Comparison of ENCODE assay signal across 8 cellular contexts in genomic region chr10:73785721-73786511, GRCh38. TPM values are rescaled to one million over a fixed set of nuclear protein-coding genes. Genes with fewer than 3 reads are reported as not detected.
DNase-seq lines count a peak whose midpoint lies in the region; ATAC-seq, FAIRE-seq and TF ChIP-seq lines count a peak whose summit lies in the region.

No MANE protein-coding gene starts in this region.

- H3K36me3 Mint-ChIP-seq in activated T-helper 2 cell treated with anti-CD3 and anti-CD28 coated beads, Interferon-gamma antibody, Interleukin-2, Interleukin-4, amounts not matched to agents 10 μg/mL and 5 μg/mL and 100 μg/mL, durations not matched to agents 14 hours and 24 hours and 36 hours (ENCODE audit: low read depth), result peaks cover 26% of the 10 kb centered on the region
- H3K36me3 Mint-ChIP-seq in osteocyte (ENCODE audit: unreplicated experiment), result peaks cover 17% of the 10 kb centered on the region

- no peak for TF ChIP-seq POLR2A in H54 (IDR thresholded peaks at IDR 0.05; ENCODE audit: low read depth, low read length)

- peaks cover 3% of the 10 kb centered on the region for H3K36me3 ChIP-seq in ES-I3 (ENCODE audit: insufficient read depth, low read length)

- no peak for TF ChIP-seq CTCF in fibroblast of the aortic adventitia (IDR thresholded peaks at IDR 0.05; ENCODE audit: insufficient read depth, low read length)
- TF ChIP-seq CTCF in osteocyte (IDR thresholded peaks at IDR 0.05), result no peak

- peaks cover 29% of the 10 kb centered on the region for H3K4me1 Mint-ChIP-seq in activated T-helper 2 cell treated with anti-CD3 and anti-CD28 coated beads, Interferon-gamma antibody, Interleukin-2, Interleukin-4, amounts not matched to agents 10 μg/mL and 5 μg/mL and 100 μg/mL, durations not matched to agents 14 hours and 24 hours and 36 hours (ENCODE audit: low read depth)
- peaks cover 45% of the 10 kb centered on the region for H3K4me1 Mint-ChIP-seq in osteocyte (ENCODE audit: unreplicated experiment)

- no peaks in the 10 kb centered on the region for H3K9me3 ChIP-seq in ES-I3 (ENCODE audit: control insufficient read depth, insufficient read depth, low read length)

- H3K4me1 ChIP-seq in ES-I3 (ENCODE audit: insufficient read depth, low read length), result 0 out of 2 replicates have a peak, but pooled peaks cover 4% of the 10 kb centered on the region

- FAIRE-seq in H54 (lab: Jason Lieb, UNC), result no peak

- no peaks in the 10 kb centered on the region for H3K27me3 Mint-ChIP-seq in activated T-helper 2 cell treated with anti-CD3 and anti-CD28 coated beads, Interferon-gamma antibody, Interleukin-2, Interleukin-4, amounts not matched to agents 10 μg/mL and 5 μg/mL and 100 μg/mL, durations not matched to agents 14 hours and 24 hours and 36 hours (ENCODE audit: low read depth)
- H3K27me3 Mint-ChIP-seq in osteocyte (ENCODE audit: unreplicated experiment), result no peaks in the 10 kb centered on the region

- H3K4me3 Mint-ChIP-seq in activated T-helper 2 cell treated with anti-CD3 and anti-CD28 coated beads, Interferon-gamma antibody, Interleukin-2, Interleukin-4, amounts not matched to agents 10 μg/mL and 5 μg/mL and 100 μg/mL, durations not matched to agents 14 hours and 24 hours and 36 hours (ENCODE audit: low read depth), result peak overlapping the region; percentile 92
- H3K4me3 Mint-ChIP-seq in osteocyte (ENCODE audit: unreplicated experiment), result peak overlapping the region; percentile 96

- ATAC-seq in GM18858 (IDR thresholded peaks at IDR 0.05; ENCODE audit: unreplicated experiment), result no peak

- intact Hi-C loops in activated T-helper 2 cell treated with anti-CD3 and anti-CD28 coated beads, Interferon-gamma antibody, Interleukin-2, Interleukin-4, amounts not matched to agents 10 μg/mL and 5 μg/mL and 100 μg/mL, durations not matched to agents 14 hours and 24 hours and 36 hours (cut with micrococcal nuclease), result loop anchor here (1.0 to 10.0 kb wide), 9 partner anchors 14 to 1329 kb away; partner anchors contain the start of genes CAMK2G, DNAJC9, NDST2 and SAMD8

- peak overlapping the region; percentile 92 for H3K4me3 ChIP-seq in fibroblast of the aortic adventitia (ENCODE audit: low read depth, low read length)

- H3K9ac ChIP-seq in ES-I3 (ENCODE audit: low read depth, low read length), result peak overlapping the region; percentile 82

- peak overlapping the region; percentile 91 for H3K27ac Mint-ChIP-seq in activated T-helper 2 cell treated with anti-CD3 and anti-CD28 coated beads, Interferon-gamma antibody, Interleukin-2, Interleukin-4, amounts not matched to agents 10 μg/mL and 5 μg/mL and 100 μg/mL, durations not matched to agents 14 hours and 24 hours and 36 hours
- H3K27ac Mint-ChIP-seq in osteocyte (ENCODE audit: unreplicated experiment), result peak overlapping the region; percentile 100

- H3K9me3 Mint-ChIP-seq in activated T-helper 2 cell treated with anti-CD3 and anti-CD28 coated beads, Interferon-gamma antibody, Interleukin-2, Interleukin-4, amounts not matched to agents 10 μg/mL and 5 μg/mL and 100 μg/mL, durations not matched to agents 14 hours and 24 hours and 36 hours, result no peaks in the 10 kb centered on the region
- no peaks in the 10 kb centered on the region for H3K9me3 Mint-ChIP-seq in osteocyte (ENCODE audit: unreplicated experiment)

- peak; percentile 51 for DNase-seq in H54 (ENCODE audit: insufficient read length, low spot score)
- peak; percentile 14 for DNase-seq in MV-4-11 (lab: John Stamatoyannopoulos, UW)
- DNase-seq in activated T-helper 2 cell treated with anti-CD3 and anti-CD28 coated beads, Interferon-gamma antibody, Interleukin-2, Interleukin-4, amounts not matched to agents 10 μg/mL and 5 μg/mL and 100 μg/mL, durations not matched to agents 14 hours and 24 hours and 36 hours (ENCODE audit: low spot score), result peak; percentile 42
- DNase-seq in fibroblast of the aortic adventitia (ENCODE audit: low read depth), result peak; percentile 39
- DNase-seq in osteocyte (ENCODE audit: extremely low spot score, unreplicated experiment), result no peak
- no peak for DNase-seq in GDM1 (lab: John Stamatoyannopoulos, UW)

RNA-seq across cellular contexts. Expression of gene ZSWIM8, which starts 0.5 kb away (rescaled TPM):
- 50.0 and 55.3 TPM in 2 replicates for total RNA-seq in activated T-helper 2 cell treated with anti-CD3 and anti-CD28 coated beads, Interferon-gamma antibody, Interleukin-2, Interleukin-4, amounts not matched to agents 10 μg/mL and 5 μg/mL and 100 μg/mL, durations not matched to agents 14 hours and 24 hours and 36 hours
- total RNA-seq in fibroblast of the aortic adventitia (ENCODE audit: low replicate concordance) (38.8 and 48.9 TPM in 2 replicates), osteocyte (164 and 186 TPM in 2 replicates)

RNA-seq across cellular contexts. Expression of gene CHCHD1, which starts 4.1 kb away (rescaled TPM):
- total RNA-seq in activated T-helper 2 cell treated with anti-CD3 and anti-CD28 coated beads, Interferon-gamma antibody, Interleukin-2, Interleukin-4, amounts not matched to agents 10 μg/mL and 5 μg/mL and 100 μg/mL, durations not matched to agents 14 hours and 24 hours and 36 hours, result 33.0 and 35.2 TPM in 2 replicates
- 12.9 and 20.9 TPM in 2 replicates for total RNA-seq in fibroblast of the aortic adventitia (ENCODE audit: low replicate concordance)
- 19.9 and 22.3 TPM in 2 replicates for total RNA-seq in osteocyte

RNA-seq across cellular contexts. Expression of gene NDST2, which starts 25.5 kb away (rescaled TPM):
- total RNA-seq in activated T-helper 2 cell treated with anti-CD3 and anti-CD28 coated beads, Interferon-gamma antibody, Interleukin-2, Interleukin-4, amounts not matched to agents 10 μg/mL and 5 μg/mL and 100 μg/mL, durations not matched to agents 14 hours and 24 hours and 36 hours, result 46.5 and 46.9 TPM in 2 replicates
- total RNA-seq in fibroblast of the aortic adventitia (ENCODE audit: low replicate concordance), result 14.7 and 19.5 TPM in 2 replicates
- 32.2 and 39.1 TPM in 2 replicates for total RNA-seq in osteocyte

RNA-seq across cellular contexts. Expression of gene SEC24C, which starts 41.7 kb away (rescaled TPM):
- 119 TPM in 2 replicates for total RNA-seq in activated T-helper 2 cell treated with anti-CD3 and anti-CD28 coated beads, Interferon-gamma antibody, Interleukin-2, Interleukin-4, amounts not matched to agents 10 μg/mL and 5 μg/mL and 100 μg/mL, durations not matched to agents 14 hours and 24 hours and 36 hours
- total RNA-seq in fibroblast of the aortic adventitia (ENCODE audit: low replicate concordance) (21.9 and 45.2 TPM in 2 replicates), osteocyte (64.1 and 64.2 TPM in 2 replicates)

Comparison
In these comparisons a context has a peak if more than half of its experiments do, and no peak if none do; other contexts are left out.
1. DNase-seq: peak in H54 (single experiment), MV-4-11 (single experiment), activated T-helper 2 cell treated with anti-CD3 and anti-CD28 coated beads, Interferon-gamma antibody, Interleukin-2, Interleukin-4, amounts not matched to agents 10 μg/mL and 5 μg/mL and 100 μg/mL, durations not matched to agents 14 hours and 24 hours and 36 hours (single experiment) and fibroblast of the aortic adventitia (single experiment); none in osteocyte (single experiment) and GDM1 (single experiment).